15 cellular contexts compared by ENCODE assay signal in the genomic region with DNA sequence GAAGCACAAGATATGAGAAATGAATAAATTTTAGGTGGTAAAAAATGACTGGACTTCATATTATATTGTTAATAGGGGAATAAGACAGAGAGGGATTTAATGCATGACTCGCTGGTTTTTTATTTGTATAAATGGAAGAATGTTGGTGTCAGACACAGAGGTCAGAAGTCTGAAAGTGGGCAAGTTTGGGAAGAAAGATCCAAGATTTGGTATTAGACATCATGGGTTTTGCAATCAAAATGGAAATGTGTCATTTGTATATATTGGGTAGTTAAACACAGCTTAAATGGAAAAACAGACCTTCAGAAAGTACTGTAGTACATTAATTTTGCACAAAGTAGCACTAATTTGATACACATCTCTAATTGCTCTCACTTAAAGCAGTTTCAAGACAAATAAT.
"Had no signal": no experiment of that assay in that cellular context is flagged by ENCODE, and none has a peak within 500 bp of the region (broad histone marks: within the 10 kb centered on the region; RNA-seq: fewer than 3 reads in every experiment).

No MANE protein-coding gene starts in this region.

- H3K27me3 ChIP-seq: gastroesophageal sphincter, tibial artery, vagina had no signal

- H3K27ac ChIP-seq: dorsolateral prefrontal cortex, gastroesophageal sphincter, tibial artery, vagina had no signal

- ATAC-seq: activated naive CD4-positive, alpha-beta T cell treated with anti-CD3 and anti-CD28 coated beads, Interleukin-2, amount 50 U/mL, for 72 hours; activated T-cell treated with anti-CD3 and anti-CD28 coated beads, Interleukin-2, amount 50 U/mL, for 4 hours; gastroesophageal sphincter had no signal

- H3K4me3 ChIP-seq: dorsolateral prefrontal cortex, gastroesophageal sphincter, smooth muscle cell, tibial artery, vagina had no signal

- H3K4me1 ChIP-seq: gastroesophageal sphincter, tibial artery, vagina had no signal

- H3K9me3 Mint-ChIP-seq: activated naive CD4-positive, alpha-beta T cell treated with anti-CD3 and anti-CD28 coated beads, Interleukin-2, amount 50 U/mL, for 72 hours; activated T-cell treated with anti-CD3 and anti-CD28 coated beads, Interleukin-2, amount 50 U/mL, for 4 hours; T-helper 2 cell treated with Interferon-gamma antibody and Interleukin-4, amounts not matched to agents 5 μg/mL and 100 μg/mL, for 36 hours had no signal

- H3K9me3 ChIP-seq: gastroesophageal sphincter, tibial artery, vagina had no signal

- DNase-seq: activated CD4-positive, alpha-beta T cell treated with anti-CD3 and anti-CD28 coated beads, Interleukin-2, amount 50 U/mL, for 4 hours; activated CD4-positive, CD25-positive, alpha-beta regulatory T cell treated with anti-CD3 and anti-CD28 coated beads, Interleukin-2, amount 50 U/mL, for 72 hours; activated effector memory CD4-positive, alpha-beta T cell treated with anti-CD3 and anti-CD28 coated beads, Interleukin-2, amount 50 U/mL, for 16 hours; activated T-cell treated with anti-CD3 and anti-CD28 coated beads, Interleukin-2, amount 50 U/mL, for 4 hours; anterior cingulate cortex; dorsolateral prefrontal cortex; kidney glomerular epithelial cell; midbrain; retina; tibial artery had no signal

- H3K4me3 Mint-ChIP-seq: activated T-cell treated with anti-CD3 and anti-CD28 coated beads, Interleukin-2, amount 50 U/mL, for 4 hours; T-helper 2 cell treated with Interferon-gamma antibody and Interleukin-4, amounts not matched to agents 5 μg/mL and 100 μg/mL, for 36 hours had no signal

- H3K36me3 ChIP-seq: gastroesophageal sphincter, tibial artery, vagina had no signal

- H3K4me2 ChIP-seq: smooth muscle cell had no signal

- H3K27ac Mint-ChIP-seq: activated naive CD4-positive, alpha-beta T cell treated with anti-CD3 and anti-CD28 coated beads, Interleukin-2, amount 50 U/mL, for 72 hours; T-helper 2 cell treated with Interferon-gamma antibody and Interleukin-4, amounts not matched to agents 5 μg/mL and 100 μg/mL, for 36 hours had no signal
